Comparison of ENCODE assay signal across 1 cellular context in genomic region chr7:66157060-66157459, GRCh38.
TF ChIP-seq lines count a peak whose summit lies in the region.

No MANE protein-coding gene starts in this region.

TF ChIP-seq in K562, 482 proteins besides CTCF, POLR2A, EP300 and RAD21 (continued from another document):
- TF ChIP-seq PBX2 (CRISPR knock-in tag; IDR thresholded peaks at IDR 0.05; ENCODE audit: low read depth) (no peak), PBX2 (tag; conservative IDR thresholded peaks at IDR 0.05; ENCODE audit: low read depth) (peak; percentile 93), CTBP1 (IDR thresholded peaks at IDR 0.05; ENCODE audit: borderline replicate concordance) (no peak), JUND (IDR thresholded peaks at IDR 0.05; ENCODE audit: borderline replicate concordance, low read depth, low read length) (peak; percentile 28; the same call in 1 of the 2 replicates), JUND (tag; IDR thresholded peaks at IDR 0.05; ENCODE audit: borderline replicate concordance, low read depth, low read length) (no peak; the same call in 2 of the 3 replicates), ZKSCAN8 (CRISPR knock-in tag; IDR thresholded peaks at IDR 0.05) (no peak), MBD2 (IDR thresholded peaks at IDR 0.05; ENCODE audit: borderline replicate concordance, low read depth) (no peak), CBFB (CRISPR knock-in tag; IDR thresholded peaks at IDR 0.05) (no peak), LCOR (CRISPR knock-in tag; IDR thresholded peaks at IDR 0.05) (no peak), GABPB2 (CRISPR knock-in tag; conservative IDR thresholded peaks at IDR 0.05) (no peak), ZNF311 (CRISPR knock-in tag; IDR thresholded peaks at IDR 0.05) (no peak), CHCHD3 (CRISPR knock-in tag; IDR thresholded peaks at IDR 0.05) (no peak), SFPQ (IDR thresholded peaks at IDR 0.05; ENCODE audit: low read depth, low read length) (no peak), TCF3 (CRISPR knock-in tag; IDR thresholded peaks at IDR 0.05) (peak; percentile 24; the same call in 1 of the 2 replicates), POLR2H (tag; IDR thresholded peaks at IDR 0.05; ENCODE audit: low read depth) (no peak), ZNF384 (IDR thresholded peaks at IDR 0.05; ENCODE audit: low read depth, low read length) (peak; percentile 65), MAFK (IDR thresholded peaks at IDR 0.05; ENCODE audit: low read length) (peak; percentile 91), STAT6 (CRISPR knock-in tag; IDR thresholded peaks at IDR 0.05) (no peak), AFF4 (CRISPR knock-in tag; IDR thresholded peaks at IDR 0.05) (no peak), PHF8 (IDR thresholded peaks at IDR 0.05; ENCODE audit: borderline replicate concordance, low read length) (no peak), KDM1A (IDR thresholded peaks at IDR 0.05) (peak in 1 of 2 experiments; percentile 43; a peak in 1 of 4 replicates), POLR2AphosphoS5 (IDR thresholded peaks at IDR 0.05; ENCODE audit: control insufficient read depth, insufficient read depth, low read depth, low read length) (no peak), NELFE (IDR thresholded peaks at IDR 0.05; ENCODE audit: insufficient read depth, insufficient read length) (no peak), RCOR1 (IDR thresholded peaks at IDR 0.05; ENCODE audit: borderline replicate concordance in 1 of 2, low read depth in 2 of 2, low read length in 2 of 2) (peak in 1 of 2 experiments; percentile 85; a peak in 2 of 4 replicates), ARID1B (IDR thresholded peaks at IDR 0.05) (peak; percentile 75), WHSC1 (IDR thresholded peaks at IDR 0.05; ENCODE audit: low read length) (no peak)
- TF ChIP-seq, protein P1, sequence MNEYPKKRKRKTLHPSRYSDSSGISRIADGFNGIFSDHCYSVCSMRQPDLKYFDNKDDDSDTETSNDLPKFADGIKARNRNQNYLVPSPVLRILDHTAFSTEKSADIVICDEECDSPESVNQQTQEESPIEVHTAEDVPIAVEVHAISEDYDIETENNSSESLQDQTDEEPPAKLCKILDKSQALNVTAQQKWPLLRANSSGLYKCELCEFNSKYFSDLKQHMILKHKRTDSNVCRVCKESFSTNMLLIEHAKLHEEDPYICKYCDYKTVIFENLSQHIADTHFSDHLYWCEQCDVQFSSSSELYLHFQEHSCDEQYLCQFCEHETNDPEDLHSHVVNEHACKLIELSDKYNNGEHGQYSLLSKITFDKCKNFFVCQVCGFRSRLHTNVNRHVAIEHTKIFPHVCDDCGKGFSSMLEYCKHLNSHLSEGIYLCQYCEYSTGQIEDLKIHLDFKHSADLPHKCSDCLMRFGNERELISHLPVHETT (CRISPR knock-in tag; conservative IDR thresholded peaks at IDR 0.05 in 1 of 2, IDR thresholded peaks at IDR 0.05 in 1 of 2), result no peak
- TF ChIP-seq, protein P2, sequence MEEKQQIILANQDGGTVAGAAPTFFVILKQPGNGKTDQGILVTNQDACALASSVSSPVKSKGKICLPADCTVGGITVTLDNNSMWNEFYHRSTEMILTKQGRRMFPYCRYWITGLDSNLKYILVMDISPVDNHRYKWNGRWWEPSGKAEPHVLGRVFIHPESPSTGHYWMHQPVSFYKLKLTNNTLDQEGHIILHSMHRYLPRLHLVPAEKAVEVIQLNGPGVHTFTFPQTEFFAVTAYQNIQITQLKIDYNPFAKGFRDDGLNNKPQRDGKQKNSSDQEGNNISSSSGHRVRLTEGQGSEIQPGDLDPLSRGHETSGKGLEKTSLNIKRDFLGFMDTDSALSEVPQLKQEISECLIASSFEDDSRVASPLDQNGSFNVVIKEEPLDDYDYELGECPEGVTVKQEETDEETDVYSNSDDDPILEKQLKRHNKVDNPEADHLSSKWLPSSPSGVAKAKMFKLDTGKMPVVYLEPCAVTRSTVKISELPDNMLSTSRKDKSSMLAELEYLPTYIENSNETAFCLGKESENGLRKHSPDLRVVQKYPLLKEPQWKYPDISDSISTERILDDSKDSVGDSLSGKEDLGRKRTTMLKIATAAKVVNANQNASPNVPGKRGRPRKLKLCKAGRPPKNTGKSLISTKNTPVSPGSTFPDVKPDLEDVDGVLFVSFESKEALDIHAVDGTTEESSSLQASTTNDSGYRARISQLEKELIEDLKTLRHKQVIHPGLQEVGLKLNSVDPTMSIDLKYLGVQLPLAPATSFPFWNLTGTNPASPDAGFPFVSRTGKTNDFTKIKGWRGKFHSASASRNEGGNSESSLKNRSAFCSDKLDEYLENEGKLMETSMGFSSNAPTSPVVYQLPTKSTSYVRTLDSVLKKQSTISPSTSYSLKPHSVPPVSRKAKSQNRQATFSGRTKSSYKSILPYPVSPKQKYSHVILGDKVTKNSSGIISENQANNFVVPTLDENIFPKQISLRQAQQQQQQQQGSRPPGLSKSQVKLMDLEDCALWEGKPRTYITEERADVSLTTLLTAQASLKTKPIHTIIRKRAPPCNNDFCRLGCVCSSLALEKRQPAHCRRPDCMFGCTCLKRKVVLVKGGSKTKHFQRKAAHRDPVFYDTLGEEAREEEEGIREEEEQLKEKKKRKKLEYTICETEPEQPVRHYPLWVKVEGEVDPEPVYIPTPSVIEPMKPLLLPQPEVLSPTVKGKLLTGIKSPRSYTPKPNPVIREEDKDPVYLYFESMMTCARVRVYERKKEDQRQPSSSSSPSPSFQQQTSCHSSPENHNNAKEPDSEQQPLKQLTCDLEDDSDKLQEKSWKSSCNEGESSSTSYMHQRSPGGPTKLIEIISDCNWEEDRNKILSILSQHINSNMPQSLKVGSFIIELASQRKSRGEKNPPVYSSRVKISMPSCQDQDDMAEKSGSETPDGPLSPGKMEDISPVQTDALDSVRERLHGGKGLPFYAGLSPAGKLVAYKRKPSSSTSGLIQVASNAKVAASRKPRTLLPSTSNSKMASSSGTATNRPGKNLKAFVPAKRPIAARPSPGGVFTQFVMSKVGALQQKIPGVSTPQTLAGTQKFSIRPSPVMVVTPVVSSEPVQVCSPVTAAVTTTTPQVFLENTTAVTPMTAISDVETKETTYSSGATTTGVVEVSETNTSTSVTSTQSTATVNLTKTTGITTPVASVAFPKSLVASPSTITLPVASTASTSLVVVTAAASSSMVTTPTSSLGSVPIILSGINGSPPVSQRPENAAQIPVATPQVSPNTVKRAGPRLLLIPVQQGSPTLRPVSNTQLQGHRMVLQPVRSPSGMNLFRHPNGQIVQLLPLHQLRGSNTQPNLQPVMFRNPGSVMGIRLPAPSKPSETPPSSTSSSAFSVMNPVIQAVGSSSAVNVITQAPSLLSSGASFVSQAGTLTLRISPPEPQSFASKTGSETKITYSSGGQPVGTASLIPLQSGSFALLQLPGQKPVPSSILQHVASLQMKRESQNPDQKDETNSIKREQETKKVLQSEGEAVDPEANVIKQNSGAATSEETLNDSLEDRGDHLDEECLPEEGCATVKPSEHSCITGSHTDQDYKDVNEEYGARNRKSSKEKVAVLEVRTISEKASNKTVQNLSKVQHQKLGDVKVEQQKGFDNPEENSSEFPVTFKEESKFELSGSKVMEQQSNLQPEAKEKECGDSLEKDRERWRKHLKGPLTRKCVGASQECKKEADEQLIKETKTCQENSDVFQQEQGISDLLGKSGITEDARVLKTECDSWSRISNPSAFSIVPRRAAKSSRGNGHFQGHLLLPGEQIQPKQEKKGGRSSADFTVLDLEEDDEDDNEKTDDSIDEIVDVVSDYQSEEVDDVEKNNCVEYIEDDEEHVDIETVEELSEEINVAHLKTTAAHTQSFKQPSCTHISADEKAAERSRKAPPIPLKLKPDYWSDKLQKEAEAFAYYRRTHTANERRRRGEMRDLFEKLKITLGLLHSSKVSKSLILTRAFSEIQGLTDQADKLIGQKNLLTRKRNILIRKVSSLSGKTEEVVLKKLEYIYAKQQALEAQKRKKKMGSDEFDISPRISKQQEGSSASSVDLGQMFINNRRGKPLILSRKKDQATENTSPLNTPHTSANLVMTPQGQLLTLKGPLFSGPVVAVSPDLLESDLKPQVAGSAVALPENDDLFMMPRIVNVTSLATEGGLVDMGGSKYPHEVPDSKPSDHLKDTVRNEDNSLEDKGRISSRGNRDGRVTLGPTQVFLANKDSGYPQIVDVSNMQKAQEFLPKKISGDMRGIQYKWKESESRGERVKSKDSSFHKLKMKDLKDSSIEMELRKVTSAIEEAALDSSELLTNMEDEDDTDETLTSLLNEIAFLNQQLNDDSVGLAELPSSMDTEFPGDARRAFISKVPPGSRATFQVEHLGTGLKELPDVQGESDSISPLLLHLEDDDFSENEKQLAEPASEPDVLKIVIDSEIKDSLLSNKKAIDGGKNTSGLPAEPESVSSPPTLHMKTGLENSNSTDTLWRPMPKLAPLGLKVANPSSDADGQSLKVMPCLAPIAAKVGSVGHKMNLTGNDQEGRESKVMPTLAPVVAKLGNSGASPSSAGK (IDR thresholded peaks at IDR 0.05), result peak; percentile 35
- TF ChIP-seq, protein P3, sequence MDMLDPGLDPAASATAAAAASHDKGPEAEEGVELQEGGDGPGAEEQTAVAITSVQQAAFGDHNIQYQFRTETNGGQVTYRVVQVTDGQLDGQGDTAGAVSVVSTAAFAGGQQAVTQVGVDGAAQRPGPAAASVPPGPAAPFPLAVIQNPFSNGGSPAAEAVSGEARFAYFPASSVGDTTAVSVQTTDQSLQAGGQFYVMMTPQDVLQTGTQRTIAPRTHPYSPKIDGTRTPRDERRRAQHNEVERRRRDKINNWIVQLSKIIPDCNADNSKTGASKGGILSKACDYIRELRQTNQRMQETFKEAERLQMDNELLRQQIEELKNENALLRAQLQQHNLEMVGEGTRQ (CRISPR knock-in tag; IDR thresholded peaks at IDR 0.05), result no peak
